In the genomic region with DNA sequence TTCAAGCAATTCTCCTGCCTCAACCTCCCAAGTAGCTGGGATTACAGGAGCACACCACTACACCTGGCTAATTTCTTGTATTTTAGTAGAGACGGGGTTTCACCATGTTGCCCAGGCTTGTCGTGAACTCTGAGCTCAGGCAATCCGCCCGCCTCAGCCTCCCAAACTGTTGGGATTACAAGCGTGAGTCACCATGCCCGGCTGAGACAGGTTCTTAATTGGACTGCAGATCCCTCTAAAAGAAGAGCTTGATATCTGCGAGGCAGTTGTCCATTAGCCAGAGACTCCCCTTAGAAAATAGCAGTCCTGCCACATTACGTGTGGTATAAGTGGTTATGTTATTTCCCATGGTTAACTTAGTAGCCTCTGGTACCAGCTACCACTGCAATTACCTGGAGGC, we compare ENCODE assay signal across 35 cellular contexts. TPM values are rescaled to one million over a fixed set of nuclear protein-coding genes. Genes with fewer than 3 reads are reported as not detected.
"Had no signal": no experiment of that assay in that cellular context is flagged by ENCODE, and none has a peak within 500 bp of the region (broad histone marks: within the 10 kb centered on the region; RNA-seq: fewer than 3 reads in every experiment).

No MANE protein-coding gene starts in this region.

- H3K36me3 Mint-ChIP-seq: activated CD4-positive, alpha-beta memory T cell treated with anti-CD3 and anti-CD28 coated beads for 36 hours; activated naive CD8-positive, alpha-beta T cell; activated naive CD8-positive, alpha-beta T cell treated with anti-CD3 and anti-CD28 coated beads, Interleukin-2, amount 10 ng/mL, durations not matched to agents 7 days and 5 days; brain had no signal

- H3K4me1 Mint-ChIP-seq: activated B cell treated with CpG ODN at 0.5 μM for 24 hours; activated CD4-positive, alpha-beta T cell treated with anti-CD3 and anti-CD28 coated beads, Interleukin-2, amount 10 ng/mL, durations not matched to agents 24 days and 14 days; activated naive CD4-positive, alpha-beta T cell treated with anti-CD3 and anti-CD28 coated beads, Interleukin-2, amount 50 U/mL, for 24 hours; activated naive CD8-positive, alpha-beta T cell treated with anti-CD3 and anti-CD28 coated beads, Interleukin-2, amount 10 ng/mL, durations not matched to agents 7 days and 5 days; activated naive CD8-positive, alpha-beta T cell treated with anti-CD3 and anti-CD28 coated beads, Interleukin-2, amount 50 U/mL, for 24 hours; activated T-helper 17 cell treated with anti-CD3 and anti-CD28 coated beads, Interleukin-2, amount 50 U/mL, for 72 hours; brain had no signal

- H3K4me3 Mint-ChIP-seq: activated B cell treated with CpG ODN at 0.5 μM for 24 hours; activated CD4-positive, alpha-beta memory T cell treated with anti-CD3 and anti-CD28 coated beads for 36 hours; activated CD4-positive, alpha-beta T cell treated with anti-CD3 and anti-CD28 coated beads, Interleukin-2, amount 10 ng/mL, durations not matched to agents 24 days and 14 days; activated CD8-positive, alpha-beta T cell treated with anti-CD3 and anti-CD28 coated beads for 36 hours; activated naive CD4-positive, alpha-beta T cell treated with anti-CD3 and anti-CD28 coated beads for 36 hours; activated naive CD4-positive, alpha-beta T cell treated with anti-CD3 and anti-CD28 coated beads, Interleukin-2, amount 50 U/mL, for 24 hours; activated naive CD8-positive, alpha-beta T cell; activated naive CD8-positive, alpha-beta T cell treated with anti-CD3 and anti-CD28 coated beads, Interleukin-2, amount 10 ng/mL, durations not matched to agents 7 days and 5 days; activated naive CD8-positive, alpha-beta T cell treated with anti-CD3 and anti-CD28 coated beads, Interleukin-2, amount 50 U/mL, for 24 hours; activated T-cell treated with anti-CD3 and anti-CD28 coated beads, Interleukin-2, amount 50 U/mL, for 4 hours; activated T-cell treated with anti-CD3 and anti-CD28 coated beads, Interleukin-2, amount 50 U/mL, for 72 hours; activated T-helper 1 cell treated with anti-CD3 and anti-CD28 coated beads, Interleukin-12 subunit alpha, Interleukin-12 subunit beta, Interleukin-2, Interleukin-4 antibody, amounts not matched to agents 30 ng/mL and 10 ng/mL and 1 ng/mL, durations not matched to agents 14 hours and 24 hours and 36 hours; activated T-helper 17 cell treated with anti-CD3 and anti-CD28 coated beads, Interleukin-2, amount 50 U/mL, for 72 hours; brain; T-helper 1 cell treated with Interleukin-12 subunit alpha and Interleukin-12 subunit beta and Interleukin-4 antibody, amounts not matched to agents 30 μg/mL and 1 μg/mL, for 36 hours; T-helper 2 cell treated with Interferon-gamma antibody and Interleukin-4, amounts not matched to agents 5 μg/mL and 100 μg/mL, for 36 hours had no signal

- ATAC-seq: activated CD8-positive, alpha-beta T cell treated with anti-CD3 and anti-CD28 coated beads for 36 hours; activated naive CD8-positive, alpha-beta T cell treated with anti-CD3 and anti-CD28 coated beads, Interleukin-2, amount 50 U/mL, for 24 hours; activated T-cell treated with anti-CD3 and anti-CD28 coated beads, Interleukin-2, amount 50 U/mL, for 4 hours; activated T-cell treated with anti-CD3 and anti-CD28 coated beads, Interleukin-2, amount 50 U/mL, for 72 hours; activated T-helper 17 cell treated with anti-CD3 and anti-CD28 coated beads, Interleukin-2, amount 50 U/mL, for 72 hours had no signal

- H3K27ac ChIP-seq: ascending aorta, VCaP had no signal

- H3K4me3 ChIP-seq: ascending aorta had no signal

- H3K4me1 ChIP-seq: ascending aorta had no signal

- DNase-seq: activated B cell treated with CpG ODN at 0.5 μM for 24 hours; activated CD4-positive, alpha-beta memory T cell treated with anti-CD3 and anti-CD28 coated beads for 36 hours; activated CD4-positive, alpha-beta T cell treated with anti-CD3 and anti-CD28 coated beads for 4 hours; activated CD4-positive, alpha-beta T cell treated with anti-CD3 and anti-CD28 coated beads, Interleukin-2, amount 10 ng/mL, durations not matched to agents 24 days and 14 days; activated CD4-positive, alpha-beta T cell treated with anti-CD3 and anti-CD28 coated beads, Interleukin-2, amount 50 U/mL, for 1 hour; activated CD4-positive, alpha-beta T cell treated with anti-CD3 and anti-CD28 coated beads, Interleukin-2, amount 50 U/mL, for 4 hours; activated CD4-positive, CD25-positive, alpha-beta regulatory T cell treated with anti-CD3 and anti-CD28 coated beads, Interleukin-2, amount 50 U/mL, for 72 hours; activated CD8-positive, alpha-beta memory T cell treated with anti-CD3 and anti-CD28 coated beads, Interleukin-2, amount 50 U/mL, for 4 hours; activated CD8-positive, alpha-beta T cell treated with anti-CD3 and anti-CD28 coated beads for 36 hours; activated effector memory CD4-positive, alpha-beta T cell treated with anti-CD3 and anti-CD28 coated beads, Interleukin-2, amount 50 U/mL, for 16 hours; activated gamma-delta T cell treated with Interleukin-2 at 50 U/mL for 16 hours; activated naive CD4-positive, alpha-beta T cell; activated naive CD4-positive, alpha-beta T cell treated with anti-CD3 and anti-CD28 coated beads for 36 hours; activated naive CD8-positive, alpha-beta T cell treated with anti-CD3 and anti-CD28 coated beads, Interleukin-2, amount 10 ng/mL, durations not matched to agents 7 days and 5 days; activated naive CD8-positive, alpha-beta T cell treated with anti-CD3 and anti-CD28 coated beads, Interleukin-2, amount 50 U/mL, for 24 hours; activated T-cell treated with anti-CD3 and anti-CD28 coated beads for 4 hours; activated T-cell treated with anti-CD3 and anti-CD28 coated beads, Interleukin-2, amount 50 U/mL, for 1 hour; activated T-cell treated with anti-CD3 and anti-CD28 coated beads, Interleukin-2, amount 50 U/mL, for 4 hours; activated T-cell treated with anti-CD3 and anti-CD28 coated beads, Interleukin-2, amount 50 U/mL, for 72 hours; amygdala; anterior cingulate cortex; central memory CD4-positive, alpha-beta T cell; T-helper 1 cell; T-helper 2 cell; T-helper 9 cell had no signal

- H3K27me3 Mint-ChIP-seq: activated CD4-positive, alpha-beta T cell treated with anti-CD3 and anti-CD28 coated beads, Interleukin-2, amount 10 ng/mL, durations not matched to agents 24 days and 14 days; activated CD8-positive, alpha-beta T cell treated with anti-CD3 and anti-CD28 coated beads for 36 hours had no signal

- H3K27ac Mint-ChIP-seq: activated B cell treated with CpG ODN at 0.5 μM for 24 hours; activated CD4-positive, alpha-beta memory T cell treated with anti-CD3 and anti-CD28 coated beads for 36 hours; activated CD4-positive, alpha-beta T cell treated with anti-CD3 and anti-CD28 coated beads, Interleukin-2, amount 10 ng/mL, durations not matched to agents 24 days and 14 days; activated CD8-positive, alpha-beta T cell treated with anti-CD3 and anti-CD28 coated beads for 36 hours; activated naive CD4-positive, alpha-beta T cell treated with anti-CD3 and anti-CD28 coated beads for 36 hours; activated naive CD4-positive, alpha-beta T cell treated with anti-CD3 and anti-CD28 coated beads, Interleukin-2, amount 50 U/mL, for 24 hours; activated naive CD8-positive, alpha-beta T cell; activated naive CD8-positive, alpha-beta T cell treated with anti-CD3 and anti-CD28 coated beads, Interleukin-2, amount 10 ng/mL, durations not matched to agents 7 days and 5 days; activated naive CD8-positive, alpha-beta T cell treated with anti-CD3 and anti-CD28 coated beads, Interleukin-2, amount 50 U/mL, for 24 hours; activated T-cell treated with anti-CD3 and anti-CD28 coated beads, Interleukin-2, amount 50 U/mL, for 72 hours; activated T-helper 1 cell treated with anti-CD3 and anti-CD28 coated beads, Interleukin-12 subunit alpha, Interleukin-12 subunit beta, Interleukin-2, Interleukin-4 antibody, amounts not matched to agents 30 ng/mL and 10 ng/mL and 1 ng/mL, durations not matched to agents 14 hours and 24 hours and 36 hours; activated T-helper 17 cell treated with anti-CD3 and anti-CD28 coated beads, Interleukin-2, amount 50 U/mL, for 72 hours; brain; T-helper 1 cell treated with Interleukin-12 subunit alpha and Interleukin-12 subunit beta and Interleukin-4 antibody, amounts not matched to agents 30 μg/mL and 1 μg/mL, for 36 hours; T-helper 2 cell treated with Interferon-gamma antibody and Interleukin-4, amounts not matched to agents 5 μg/mL and 100 μg/mL, for 36 hours had no signal

- H3K9me3 ChIP-seq: ascending aorta had no signal

- H3K27me3 ChIP-seq: ascending aorta had no signal

- H3K36me3 ChIP-seq: ascending aorta had no signal

RNA-seq across cellular contexts. Expression of a gene that starts 46.6 kb away (rescaled TPM):
- total RNA-seq: activated B cell treated with CpG ODN at 0.5 μM for 24 hours; activated CD8-positive, alpha-beta memory T cell treated with anti-CD3 and anti-CD28 coated beads for 36 hours; activated T-helper 1 cell treated with anti-CD3 and anti-CD28 coated beads, Interleukin-12 subunit alpha, Interleukin-12 subunit beta, Interleukin-2, Interleukin-4 antibody, amounts not matched to agents 30 ng/mL and 10 ng/mL and 1 ng/mL, durations not matched to agents 14 hours and 24 hours and 36 hours had no signal
